Comparison of ENCODE assay signal across 8 cellular contexts in the genomic region with DNA sequence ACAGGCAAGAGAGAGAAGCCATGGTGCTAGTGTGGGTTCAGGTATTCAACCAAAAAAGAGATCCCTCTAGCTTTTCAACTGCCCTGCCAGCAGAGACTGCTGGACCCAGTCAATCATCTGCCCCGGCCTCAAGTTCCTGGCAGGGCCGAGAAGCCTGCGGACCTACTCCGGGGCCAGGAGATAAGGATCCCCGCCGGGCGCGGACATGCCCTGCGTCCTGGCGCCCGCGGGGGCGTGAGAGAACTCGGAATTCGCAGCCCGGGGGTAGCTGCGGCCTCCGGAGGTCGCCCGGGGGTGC. TPM values are rescaled to one million over a fixed set of nuclear protein-coding genes. Genes with fewer than 3 reads are reported as not detected.
DNase-seq lines count a peak whose midpoint lies in the region; ATAC-seq and TF ChIP-seq lines count a peak whose summit lies in the region.

No MANE protein-coding gene starts in this region.

- peak overlapping the region; percentile 89 for H3K4me2 ChIP-seq in mammary epithelial cell (ENCODE audit: insufficient read depth, low read depth, low read length)

- DNase-seq in activated naive CD8-positive, alpha-beta T cell treated with anti-CD3 and anti-CD28 coated beads, Interleukin-2, amount 50 U/mL, for 24 hours: no peak
- DNase-seq in mammary epithelial cell (peak; percentile 32), kidney epithelial cell (ENCODE audit: low read depth) (no peak), superior temporal gyrus (ENCODE audit: extremely low spot score) (peak; percentile 21)
- DNase-seq in activated CD4-positive, alpha-beta T cell treated with anti-CD3 and anti-CD28 coated beads for 4 hours: no peak
- no peak for DNase-seq in stimulated activated CD4-positive, alpha-beta T cell treated with anti-CD3 and anti-CD28 coated beads, Interleukin-2, amount 100 ng/mL, for 48 hours

- dilution Hi-C loops in mammary epithelial cell (cut with HindIII; ENCODE audit: low sequenced_read_pairs): no loop called here

- H3K4me3 ChIP-seq in mammary epithelial cell (replicated peaks in 1 of 3; ENCODE audit: insufficient read depth in 1 of 3, low read depth in 2 of 3, low read length in 3 of 3) (peak overlapping the region; percentile 62 to 86 (median 71)), kidney epithelial cell (ENCODE audit: low read depth, low read length) (peak overlapping the region; percentile 71)

- no peaks in the 10 kb centered on the region for H3K9me3 ChIP-seq in mammary epithelial cell (replicated peaks; ENCODE audit: insufficient read depth, low read length)

- peak overlapping the region; percentile 49 for H3K9ac ChIP-seq in mammary epithelial cell (ENCODE audit: insufficient read depth, low read length)

- no peak for ATAC-seq in activated naive CD8-positive, alpha-beta T cell treated with anti-CD3 and anti-CD28 coated beads, Interleukin-2, amount 50 U/mL, for 24 hours
- ATAC-seq in HG03460 (IDR thresholded peaks at IDR 0.05; ENCODE audit: unreplicated experiment): no peak

- CTCF ChIA-PET in mammary epithelial cell (lab: Charles Lee; ENCODE audit: low non-redundant PET): no interaction called here

- peaks cover 31% of the 10 kb centered on the region for H3K79me2 ChIP-seq in mammary epithelial cell (ENCODE audit: insufficient read depth, low read length)

- intact Hi-C loops in mammary epithelial cell (cut with micrococcal nuclease): loop anchor here (1.0 to 5.0 kb wide), 8 partner anchors 42 to 255 kb away; no protein-coding TSS in a partner anchor

- WGBS in mammary epithelial cell (ENCODE audit: low coverage, missing lambda C conversion rate): 6% methylated on average over 6 of the region's 20 CpGs

- H3K4me1 ChIP-seq in mammary epithelial cell (ENCODE audit: insufficient read depth, low read length): peaks cover 29% of the 10 kb centered on the region

- H3K4me1 Mint-ChIP-seq in activated naive CD8-positive, alpha-beta T cell (ENCODE audit: low read depth): peaks cover 16% of the 10 kb centered on the region
- peaks cover 13% of the 10 kb centered on the region for H3K4me1 Mint-ChIP-seq in activated naive CD8-positive, alpha-beta T cell treated with anti-CD3 and anti-CD28 coated beads, Interleukin-2, amount 50 U/mL, for 24 hours

- H3K27me3 ChIP-seq in mammary epithelial cell (ENCODE audit: insufficient read depth, low read length) (no peaks in the 10 kb centered on the region), kidney epithelial cell (ENCODE audit: control insufficient read depth, insufficient read depth, low read length) (no peaks in the 10 kb centered on the region)

- H2AFZ ChIP-seq in mammary epithelial cell (ENCODE audit: low read depth, low read length): peak overlapping the region; percentile 92

- H3K4me3 Mint-ChIP-seq in activated naive CD8-positive, alpha-beta T cell: peak overlapping the region; percentile 53
- no peak overlapping the region for H3K4me3 Mint-ChIP-seq in activated naive CD8-positive, alpha-beta T cell treated with anti-CD3 and anti-CD28 coated beads, Interleukin-2, amount 50 U/mL, for 24 hours

- no peaks in the 10 kb centered on the region for H3K9me3 Mint-ChIP-seq in activated naive CD8-positive, alpha-beta T cell (ENCODE audit: low read depth)
- H3K9me3 Mint-ChIP-seq in activated naive CD8-positive, alpha-beta T cell treated with anti-CD3 and anti-CD28 coated beads, Interleukin-2, amount 50 U/mL, for 24 hours: no peaks in the 10 kb centered on the region

- no peaks in the 10 kb centered on the region for H4K20me1 ChIP-seq in mammary epithelial cell (ENCODE audit: insufficient read depth, low read length)

- TF ChIP-seq CTCF in mammary epithelial cell (conservative IDR thresholded peaks at IDR 0.05 in 1 of 2, IDR thresholded peaks at IDR 0.05 in 1 of 2; ENCODE audit: extremely low read depth in 1 of 2, insufficient read depth in 1 of 2, low read depth in 1 of 2, low read length in 2 of 2) (no peak), kidney epithelial cell (IDR thresholded peaks at IDR 0.05; ENCODE audit: insufficient read depth, low read length, poor library complexity, severe bottlenecking) (no peak)

- H3K27ac ChIP-seq in mammary epithelial cell (ENCODE audit: insufficient read depth, low read depth, low read length): peak overlapping the region; percentile 17

- no peak overlapping the region for H3K27ac Mint-ChIP-seq in activated naive CD8-positive, alpha-beta T cell
- no peak overlapping the region for H3K27ac Mint-ChIP-seq in activated naive CD8-positive, alpha-beta T cell treated with anti-CD3 and anti-CD28 coated beads, Interleukin-2, amount 50 U/mL, for 24 hours

- no TSS peak for BruUV-seq in mammary epithelial cell (replicated peaks; lab: Mats Ljungman, UMichigan)

- no peaks in the 10 kb centered on the region for H3K36me3 ChIP-seq in mammary epithelial cell (ENCODE audit: insufficient read depth, low read length)
- no peaks in the 10 kb centered on the region for H3K36me3 ChIP-seq in kidney epithelial cell (ENCODE audit: control insufficient read depth, insufficient read depth, low read length)

- peaks cover 39% of the 10 kb centered on the region for H3K27me3 Mint-ChIP-seq in activated naive CD8-positive, alpha-beta T cell
- peaks cover 65% of the 10 kb centered on the region for H3K27me3 Mint-ChIP-seq in activated naive CD8-positive, alpha-beta T cell treated with anti-CD3 and anti-CD28 coated beads, Interleukin-2, amount 50 U/mL, for 24 hours

- no peaks in the 10 kb centered on the region for H3K36me3 Mint-ChIP-seq in activated naive CD8-positive, alpha-beta T cell
- H3K36me3 Mint-ChIP-seq in activated naive CD8-positive, alpha-beta T cell treated with anti-CD3 and anti-CD28 coated beads, Interleukin-2, amount 50 U/mL, for 24 hours (ENCODE audit: low read depth): no peaks in the 10 kb centered on the region

- in situ Hi-C loops in mammary epithelial cell (cut with MboI; ENCODE audit: low sequenced_read_pairs in 2 of 2): no loop called here

RNA-seq across cellular contexts. Expression of a gene that starts 0.8 kb away (rescaled TPM):
- total RNA-seq in mammary epithelial cell (10 to 100 TPM; 16.1 to 30.5 TPM), kidney epithelial cell (15.4 and 15.8 TPM in 2 replicates)
- polyA plus RNA-seq in mammary epithelial cell: 6.7 TPM
- polyA minus RNA-seq in mammary epithelial cell: 25.8 TPM

Comparison
In these comparisons a context has a peak if more than half of its experiments do, and no peak if none do; other contexts are left out.
1. DNase-seq: peak in mammary epithelial cell (single experiment) and superior temporal gyrus (single experiment); none in activated naive CD8-positive, alpha-beta T cell treated with anti-CD3 and anti-CD28 coated beads, Interleukin-2, amount 50 U/mL, for 24 hours (single experiment), kidney epithelial cell (single experiment), activated CD4-positive, alpha-beta T cell treated with anti-CD3 and anti-CD28 coated beads for 4 hours (0 of 2) and stimulated activated CD4-positive, alpha-beta T cell treated with anti-CD3 and anti-CD28 coated beads, Interleukin-2, amount 100 ng/mL, for 48 hours (0 of 2).